ENCODE assay signal across 8 cellular contexts in genomic region chr5:139696894-139697658, GRCh38.
DNase-seq lines count a peak whose midpoint lies in the region; ATAC-seq and TF ChIP-seq lines count a peak whose summit lies in the region.

No MANE protein-coding gene starts in this region.

- DNase-seq in GM13977 (ENCODE audit: low spot score): peak; percentile 64
- no peak for DNase-seq in NT2/D1 (ENCODE audit: low read depth, low spot score)
- DNase-seq in astrocyte of the spinal cord (ENCODE audit: low read depth, low spot score): peak; percentile 97
- DNase-seq in skeletal muscle cell (ENCODE audit: low read depth): peak; percentile 91
- DNase-seq in NOMO-1 treated with DMSO at 0.1 percent for 48 hours (lab: John Stamatoyannopoulos, UW; ENCODE audit: unreplicated experiment): no peak

- H3K9me3 ChIP-seq in NT2/D1 (ENCODE audit: insufficient read depth, low read length) (no peaks in the 10 kb centered on the region), iPS-18a (ENCODE audit: control insufficient read depth, low read depth, low read length) (no peaks in the 10 kb centered on the region)

- in situ Hi-C loops in GM13977 (cut with MboI; ENCODE audit: low pct_unique_long_range_greater_than_20kb, low sequenced_read_pairs, unreplicated experiment) (loop anchor here (10.0 kb wide), 1 partner anchor 62 kb away; no protein-coding TSS in a partner anchor), astrocyte of the spinal cord (cut with HindIII; ENCODE audit: low sequenced_read_pairs) (no loop called here)

- H3K27ac ChIP-seq in iPS-18a (ENCODE audit: low read length): no peak overlapping the region

- H3K36me3 ChIP-seq in NT2/D1 (ENCODE audit: insufficient read depth, insufficient read length, low read length): no peaks in the 10 kb centered on the region
- no peaks in the 10 kb centered on the region for H3K36me3 ChIP-seq in iPS-18a (ENCODE audit: control insufficient read depth, low read depth, low read length)

- no peak for ATAC-seq in GM18858 (IDR thresholded peaks at IDR 0.05; ENCODE audit: unreplicated experiment)
- ATAC-seq in HG03442 (IDR thresholded peaks at IDR 0.05; ENCODE audit: unreplicated experiment): no peak

- H3K4me1 ChIP-seq in NT2/D1 (ENCODE audit: insufficient read depth, insufficient read length) (peaks cover 20% of the 10 kb centered on the region), iPS-18a (ENCODE audit: control insufficient read depth, low read depth, low read length) (peaks cover 38% of the 10 kb centered on the region)

- TF ChIP-seq CTCF in GM13977 (IDR thresholded peaks at IDR 0.05; ENCODE audit: extremely low read depth, insufficient read depth, missing control alignments) (no peak), astrocyte of the spinal cord (IDR thresholded peaks at IDR 0.05; ENCODE audit: low read depth, low read length) (no peak)

- H3K4me3 ChIP-seq in NT2/D1 (ENCODE audit: insufficient read length, low read depth) (peak overlapping the region; percentile 34), astrocyte of the spinal cord (ENCODE audit: low read depth, low read length) (peak overlapping the region; percentile 7), iPS-18a (ENCODE audit: low read length) (peak overlapping the region; percentile 51), skeletal muscle cell (ENCODE audit: low read depth, low read length) (peak overlapping the region; percentile 36)

- H3K27me3 ChIP-seq in NT2/D1 (ENCODE audit: insufficient read depth, insufficient read length) (peaks cover 13% of the 10 kb centered on the region), iPS-18a (ENCODE audit: control insufficient read depth, insufficient read depth, low read length) (peaks cover 27% of the 10 kb centered on the region)

- H3K9ac ChIP-seq in NT2/D1 (ENCODE audit: insufficient read length, low read depth) (peak overlapping the region; percentile 83), iPS-18a (ENCODE audit: low read length) (peak overlapping the region; percentile 50)

Comparison
In these comparisons a context has a peak if more than half of its experiments do, and no peak if none do; other contexts are left out.
1. DNase-seq: peak in GM13977 (single experiment), astrocyte of the spinal cord (single experiment) and skeletal muscle cell (single experiment); none in NT2/D1 (single experiment) and NOMO-1 treated with DMSO at 0.1 percent for 48 hours (single experiment).
2. Peak in every context shown above with its lines, with median percentiles within 50 percentile points of each other: H3K4me3 ChIP-seq.